1 cellular context compared by ENCODE assay signal in the genomic region with DNA sequence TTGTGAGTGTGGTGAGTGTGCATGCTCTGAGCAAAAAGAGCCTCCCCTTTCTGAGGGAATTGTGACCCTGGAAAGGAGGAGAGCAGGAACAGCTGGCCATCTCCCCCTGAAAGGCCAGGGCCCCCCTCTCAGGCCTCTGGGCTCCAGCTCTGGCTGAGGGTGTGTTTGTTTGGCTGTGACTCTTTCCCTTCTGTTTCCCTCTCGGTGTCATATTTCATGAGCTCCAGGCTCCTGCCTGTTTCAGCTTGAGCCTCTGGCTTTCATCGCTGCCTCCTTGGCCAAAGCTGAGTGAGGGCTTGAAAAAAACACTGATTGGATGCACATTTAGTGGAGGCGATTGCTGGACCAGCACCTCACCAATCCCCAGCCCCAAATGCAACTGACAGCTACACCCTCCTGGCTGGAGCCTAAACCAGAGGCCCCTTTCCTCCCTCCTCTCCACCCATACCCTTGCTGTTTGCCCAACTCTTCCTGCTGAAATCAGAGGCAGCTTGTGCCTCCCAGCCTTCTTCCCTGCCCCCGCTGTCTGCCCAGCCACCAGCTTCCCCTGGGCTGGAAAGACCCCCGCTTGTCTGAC.
A peak's percentile ranks its signal among the peaks of the same experiment; 100 is the strongest.
TF ChIP-seq lines count a peak whose summit lies in the region.

No MANE protein-coding gene starts in this region.

TF ChIP-seq in HepG2, 621 proteins besides CTCF, POLR2A, EP300 and RAD21 (continued from another document and continues in another):
- TF ChIP-seq ZSCAN12 (CRISPR knock-in tag; IDR thresholded peaks at IDR 0.05) (no peak), NR2F6 (IDR thresholded peaks at IDR 0.05) (no peak), NR2F6 (CRISPR knock-in tag; IDR thresholded peaks at IDR 0.05) (no peak), TEAD3 (CRISPR knock-in tag; optimal IDR thresholded peaks at IDR 0.05; ENCODE audit: borderline replicate concordance) (peak; percentile 43), HOXA7 (CRISPR knock-in tag; IDR thresholded peaks at IDR 0.05) (no peak), HNRNPUL1 (IDR thresholded peaks at IDR 0.05; ENCODE audit: low read depth, low read length) (no peak), NBN (conservative IDR thresholded peaks at IDR 0.05) (no peak), ZNF670 (CRISPR knock-in tag; IDR thresholded peaks at IDR 0.05; ENCODE audit: borderline replicate concordance) (no peak), YEATS2 (CRISPR knock-in tag; IDR thresholded peaks at IDR 0.05; ENCODE audit: borderline replicate concordance) (peak; percentile 42; the same call in 1 of the 2 replicates), FOXO1 (CRISPR knock-in tag; IDR thresholded peaks at IDR 0.05) (0 out of 2 replicates have a peak, but pooled peaks have one; percentile 35), KLF16 (CRISPR knock-in tag; IDR thresholded peaks at IDR 0.05) (no peak), ZNF274 (CRISPR knock-in tag; IDR thresholded peaks at IDR 0.05) (no peak), HNF4G (IDR thresholded peaks at IDR 0.05; ENCODE audit: borderline replicate concordance, low read depth, low read length) (no peak), HNF4G (CRISPR knock-in tag; IDR thresholded peaks at IDR 0.05; ENCODE audit: borderline replicate concordance, low read depth) (no peak), ZFX (CRISPR knock-in tag; IDR thresholded peaks at IDR 0.05; ENCODE audit: low read depth) (0 out of 2 replicates have a peak, but pooled peaks have one; percentile 13)
- TF ChIP-seq, protein P1, sequence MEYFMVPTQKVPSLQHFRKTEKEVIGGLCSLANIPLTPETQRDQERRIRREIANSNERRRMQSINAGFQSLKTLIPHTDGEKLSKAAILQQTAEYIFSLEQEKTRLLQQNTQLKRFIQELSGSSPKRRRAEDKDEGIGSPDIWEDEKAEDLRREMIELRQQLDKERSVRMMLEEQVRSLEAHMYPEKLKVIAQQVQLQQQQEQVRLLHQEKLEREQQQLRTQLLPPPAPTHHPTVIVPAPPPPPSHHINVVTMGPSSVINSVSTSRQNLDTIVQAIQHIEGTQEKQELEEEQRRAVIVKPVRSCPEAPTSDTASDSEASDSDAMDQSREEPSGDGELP (IDR thresholded peaks at IDR 0.05; ENCODE audit: borderline replicate concordance, low read depth) = peak; percentile 88
- TF ChIP-seq, protein P2, sequence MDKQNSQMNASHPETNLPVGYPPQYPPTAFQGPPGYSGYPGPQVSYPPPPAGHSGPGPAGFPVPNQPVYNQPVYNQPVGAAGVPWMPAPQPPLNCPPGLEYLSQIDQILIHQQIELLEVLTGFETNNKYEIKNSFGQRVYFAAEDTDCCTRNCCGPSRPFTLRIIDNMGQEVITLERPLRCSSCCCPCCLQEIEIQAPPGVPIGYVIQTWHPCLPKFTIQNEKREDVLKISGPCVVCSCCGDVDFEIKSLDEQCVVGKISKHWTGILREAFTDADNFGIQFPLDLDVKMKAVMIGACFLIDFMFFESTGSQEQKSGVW (CRISPR knock-in tag; IDR thresholded peaks at IDR 0.05; ENCODE audit: borderline replicate concordance) = no peak
- TF ChIP-seq, protein P3, sequence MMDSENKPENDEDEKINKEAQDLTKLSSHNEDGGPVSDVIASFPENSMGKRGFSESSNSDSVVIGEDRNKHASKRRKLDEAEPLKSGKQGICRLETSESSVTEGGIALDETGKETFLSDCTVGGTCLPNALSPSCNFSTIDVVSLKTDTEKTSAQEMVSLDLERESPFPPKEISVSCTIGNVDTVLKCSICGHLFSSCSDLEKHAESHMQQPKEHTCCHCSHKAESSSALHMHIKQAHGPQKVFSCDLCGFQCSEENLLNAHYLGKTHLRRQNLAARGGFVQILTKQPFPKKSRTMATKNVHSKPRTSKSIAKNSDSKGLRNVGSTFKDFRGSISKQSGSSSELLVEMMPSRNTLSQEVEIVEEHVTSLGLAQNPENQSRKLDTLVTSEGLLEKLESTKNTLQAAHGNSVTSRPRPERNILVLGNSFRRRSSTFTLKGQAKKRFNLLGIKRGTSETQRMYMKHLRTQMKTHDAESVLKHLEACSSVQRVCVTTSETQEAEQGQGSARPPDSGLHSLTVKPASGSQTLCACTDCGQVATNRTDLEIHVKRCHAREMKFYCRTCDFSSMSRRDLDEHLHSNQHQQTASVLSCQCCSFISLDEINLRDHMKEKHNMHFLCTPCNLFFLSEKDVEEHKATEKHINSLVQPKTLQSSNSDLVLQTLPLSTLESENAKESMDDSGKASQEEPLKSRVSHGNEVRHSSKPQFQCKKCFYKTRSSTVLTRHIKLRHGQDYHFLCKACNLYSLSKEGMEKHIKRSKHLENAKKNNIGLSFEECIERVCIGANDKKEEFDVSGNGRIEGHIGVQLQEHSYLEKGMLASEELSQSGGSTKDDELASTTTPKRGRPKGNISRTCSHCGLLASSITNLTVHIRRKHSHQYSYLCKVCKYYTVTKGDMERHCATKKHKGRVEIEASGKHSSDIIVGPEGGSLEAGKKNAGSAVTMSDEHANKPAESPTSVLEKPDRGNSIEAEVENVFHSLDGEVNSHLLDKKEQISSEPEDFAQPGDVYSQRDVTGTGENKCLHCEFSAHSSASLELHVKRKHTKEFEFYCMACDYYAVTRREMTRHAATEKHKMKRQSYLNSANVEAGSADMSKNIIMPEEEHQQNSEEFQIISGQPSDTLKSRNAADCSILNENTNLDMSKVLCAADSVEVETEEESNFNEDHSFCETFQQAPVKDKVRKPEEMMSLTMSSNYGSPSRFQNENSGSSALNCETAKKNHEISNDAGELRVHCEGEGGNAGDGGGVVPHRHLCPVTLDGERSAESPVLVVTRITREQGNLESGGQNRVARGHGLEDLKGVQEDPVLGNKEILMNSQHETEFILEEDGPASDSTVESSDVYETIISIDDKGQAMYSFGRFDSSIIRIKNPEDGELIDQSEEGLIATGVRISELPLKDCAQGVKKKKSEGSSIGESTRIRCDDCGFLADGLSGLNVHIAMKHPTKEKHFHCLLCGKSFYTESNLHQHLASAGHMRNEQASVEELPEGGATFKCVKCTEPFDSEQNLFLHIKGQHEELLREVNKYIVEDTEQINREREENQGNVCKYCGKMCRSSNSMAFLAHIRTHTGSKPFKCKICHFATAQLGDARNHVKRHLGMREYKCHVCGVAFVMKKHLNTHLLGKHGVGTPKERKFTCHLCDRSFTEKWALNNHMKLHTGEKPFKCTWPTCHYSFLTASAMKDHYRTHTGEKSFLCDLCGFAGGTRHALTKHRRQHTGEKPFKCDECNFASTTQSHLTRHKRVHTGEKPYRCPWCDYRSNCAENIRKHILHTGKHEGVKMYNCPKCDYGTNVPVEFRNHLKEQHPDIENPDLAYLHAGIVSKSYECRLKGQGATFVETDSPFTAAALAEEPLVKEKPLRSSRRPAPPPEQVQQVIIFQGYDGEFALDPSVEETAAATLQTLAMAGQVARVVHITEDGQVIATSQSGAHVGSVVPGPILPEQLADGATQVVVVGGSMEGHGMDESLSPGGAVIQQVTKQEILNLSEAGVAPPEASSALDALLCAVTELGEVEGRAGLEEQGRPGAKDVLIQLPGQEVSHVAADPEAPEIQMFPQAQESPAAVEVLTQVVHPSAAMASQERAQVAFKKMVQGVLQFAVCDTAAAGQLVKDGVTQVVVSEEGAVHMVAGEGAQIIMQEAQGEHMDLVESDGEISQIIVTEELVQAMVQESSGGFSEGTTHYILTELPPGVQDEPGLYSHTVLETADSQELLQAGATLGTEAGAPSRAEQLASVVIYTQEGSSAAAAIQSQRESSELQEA (CRISPR knock-in tag; IDR thresholded peaks at IDR 0.05; ENCODE audit: not compliant biosample characterization) = no peak
- TF ChIP-seq, protein P4, sequence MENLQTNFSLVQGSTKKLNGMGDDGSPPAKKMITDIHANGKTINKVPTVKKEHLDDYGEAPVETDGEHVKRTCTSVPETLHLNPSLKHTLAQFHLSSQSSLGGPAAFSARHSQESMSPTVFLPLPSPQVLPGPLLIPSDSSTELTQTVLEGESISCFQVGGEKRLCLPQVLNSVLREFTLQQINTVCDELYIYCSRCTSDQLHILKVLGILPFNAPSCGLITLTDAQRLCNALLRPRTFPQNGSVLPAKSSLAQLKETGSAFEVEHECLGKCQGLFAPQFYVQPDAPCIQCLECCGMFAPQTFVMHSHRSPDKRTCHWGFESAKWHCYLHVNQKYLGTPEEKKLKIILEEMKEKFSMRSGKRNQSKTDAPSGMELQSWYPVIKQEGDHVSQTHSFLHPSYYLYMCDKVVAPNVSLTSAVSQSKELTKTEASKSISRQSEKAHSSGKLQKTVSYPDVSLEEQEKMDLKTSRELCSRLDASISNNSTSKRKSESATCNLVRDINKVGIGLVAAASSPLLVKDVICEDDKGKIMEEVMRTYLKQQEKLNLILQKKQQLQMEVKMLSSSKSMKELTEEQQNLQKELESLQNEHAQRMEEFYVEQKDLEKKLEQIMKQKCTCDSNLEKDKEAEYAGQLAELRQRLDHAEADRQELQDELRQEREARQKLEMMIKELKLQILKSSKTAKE (CRISPR knock-in tag; IDR thresholded peaks at IDR 0.05; ENCODE audit: borderline replicate concordance) = no peak
- TF ChIP-seq, protein P5, sequence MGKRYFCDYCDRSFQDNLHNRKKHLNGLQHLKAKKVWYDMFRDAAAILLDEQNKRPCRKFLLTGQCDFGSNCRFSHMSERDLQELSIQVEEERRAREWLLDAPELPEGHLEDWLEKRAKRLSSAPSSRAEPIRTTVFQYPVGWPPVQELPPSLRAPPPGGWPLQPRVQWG (CRISPR knock-in tag; IDR thresholded peaks at IDR 0.05; ENCODE audit: borderline replicate concordance, low read depth) = no peak
- TF ChIP-seq, protein P6, sequence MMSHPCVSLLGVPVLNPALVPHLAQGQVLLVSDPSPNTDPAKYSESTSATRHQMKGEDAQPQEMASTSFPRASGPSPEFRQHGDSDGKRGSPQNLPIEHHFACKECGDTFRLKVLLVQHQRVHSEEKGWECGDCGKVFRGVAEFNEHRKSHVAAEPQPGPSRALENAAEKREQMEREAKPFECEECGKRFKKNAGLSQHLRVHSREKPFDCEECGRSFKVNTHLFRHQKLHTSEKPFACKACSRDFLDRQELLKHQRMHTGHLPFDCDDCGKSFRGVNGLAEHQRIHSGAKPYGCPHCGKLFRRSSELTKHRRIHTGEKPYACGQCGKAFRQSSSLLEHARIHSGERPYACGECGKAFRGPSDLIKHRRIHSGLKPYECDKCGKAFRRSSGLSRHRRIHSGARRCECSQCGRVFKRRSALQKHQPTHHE (CRISPR knock-in tag; IDR thresholded peaks at IDR 0.05; ENCODE audit: borderline replicate concordance) = peak; percentile 24; the same call in 1 of the 2 replicates
- TF ChIP-seq, protein P7, sequence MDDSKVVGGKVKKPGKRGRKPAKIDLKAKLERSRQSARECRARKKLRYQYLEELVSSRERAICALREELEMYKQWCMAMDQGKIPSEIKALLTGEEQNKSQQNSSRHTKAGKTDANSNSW (CRISPR knock-in tag; IDR thresholded peaks at IDR 0.05; ENCODE audit: borderline replicate concordance) = no peak
- TF ChIP-seq, protein P8, sequence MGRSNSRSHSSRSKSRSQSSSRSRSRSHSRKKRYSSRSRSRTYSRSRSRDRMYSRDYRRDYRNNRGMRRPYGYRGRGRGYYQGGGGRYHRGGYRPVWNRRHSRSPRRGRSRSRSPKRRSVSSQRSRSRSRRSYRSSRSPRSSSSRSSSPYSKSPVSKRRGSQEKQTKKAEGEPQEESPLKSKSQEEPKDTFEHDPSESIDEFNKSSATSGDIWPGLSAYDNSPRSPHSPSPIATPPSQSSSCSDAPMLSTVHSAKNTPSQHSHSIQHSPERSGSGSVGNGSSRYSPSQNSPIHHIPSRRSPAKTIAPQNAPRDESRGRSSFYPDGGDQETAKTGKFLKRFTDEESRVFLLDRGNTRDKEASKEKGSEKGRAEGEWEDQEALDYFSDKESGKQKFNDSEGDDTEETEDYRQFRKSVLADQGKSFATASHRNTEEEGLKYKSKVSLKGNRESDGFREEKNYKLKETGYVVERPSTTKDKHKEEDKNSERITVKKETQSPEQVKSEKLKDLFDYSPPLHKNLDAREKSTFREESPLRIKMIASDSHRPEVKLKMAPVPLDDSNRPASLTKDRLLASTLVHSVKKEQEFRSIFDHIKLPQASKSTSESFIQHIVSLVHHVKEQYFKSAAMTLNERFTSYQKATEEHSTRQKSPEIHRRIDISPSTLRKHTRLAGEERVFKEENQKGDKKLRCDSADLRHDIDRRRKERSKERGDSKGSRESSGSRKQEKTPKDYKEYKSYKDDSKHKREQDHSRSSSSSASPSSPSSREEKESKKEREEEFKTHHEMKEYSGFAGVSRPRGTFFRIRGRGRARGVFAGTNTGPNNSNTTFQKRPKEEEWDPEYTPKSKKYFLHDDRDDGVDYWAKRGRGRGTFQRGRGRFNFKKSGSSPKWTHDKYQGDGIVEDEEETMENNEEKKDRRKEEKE (IDR thresholded peaks at IDR 0.05) = no peak
- TF ChIP-seq, protein P9, sequence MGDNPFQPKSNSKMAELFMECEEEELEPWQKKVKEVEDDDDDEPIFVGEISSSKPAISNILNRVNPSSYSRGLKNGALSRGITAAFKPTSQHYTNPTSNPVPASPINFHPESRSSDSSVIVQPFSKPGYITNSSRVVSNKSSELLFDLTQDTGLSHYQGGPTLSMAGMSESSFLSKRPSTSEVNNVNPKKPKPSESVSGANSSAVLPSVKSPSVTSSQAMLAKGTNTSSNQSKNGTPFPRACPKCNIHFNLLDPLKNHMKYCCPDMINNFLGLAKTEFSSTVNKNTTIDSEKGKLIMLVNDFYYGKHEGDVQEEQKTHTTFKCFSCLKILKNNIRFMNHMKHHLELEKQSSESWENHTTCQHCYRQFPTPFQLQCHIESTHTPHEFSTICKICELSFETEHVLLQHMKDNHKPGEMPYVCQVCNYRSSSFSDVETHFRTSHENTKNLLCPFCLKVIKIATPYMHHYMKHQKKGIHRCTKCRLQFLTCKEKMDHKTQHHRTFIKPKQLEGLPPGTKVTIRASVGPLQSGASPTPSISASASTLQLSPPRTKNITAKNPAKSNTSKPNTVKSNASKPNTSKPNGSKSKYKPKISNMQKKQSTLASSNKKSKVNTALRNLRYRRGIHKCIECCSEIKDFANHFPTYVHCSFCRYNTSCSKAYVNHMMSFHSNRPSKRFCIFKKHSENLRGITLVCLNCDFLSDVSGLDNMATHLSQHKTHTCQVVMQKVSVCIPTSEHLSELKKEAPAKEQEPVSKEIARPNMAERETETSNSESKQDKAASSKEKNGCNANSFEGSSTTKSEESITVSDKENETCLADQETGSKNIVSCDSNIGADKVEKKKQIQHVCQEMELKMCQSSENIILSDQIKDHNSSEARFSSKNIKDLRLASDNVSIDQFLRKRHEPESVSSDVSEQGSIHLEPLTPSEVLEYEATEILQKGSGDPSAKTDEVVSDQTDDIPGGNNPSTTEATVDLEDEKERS (CRISPR knock-in tag; IDR thresholded peaks at IDR 0.05) = peak; percentile 56; the same call in 1 of the 2 replicates
